ENCODE assay signal across 8 cellular contexts in the genomic region with DNA sequence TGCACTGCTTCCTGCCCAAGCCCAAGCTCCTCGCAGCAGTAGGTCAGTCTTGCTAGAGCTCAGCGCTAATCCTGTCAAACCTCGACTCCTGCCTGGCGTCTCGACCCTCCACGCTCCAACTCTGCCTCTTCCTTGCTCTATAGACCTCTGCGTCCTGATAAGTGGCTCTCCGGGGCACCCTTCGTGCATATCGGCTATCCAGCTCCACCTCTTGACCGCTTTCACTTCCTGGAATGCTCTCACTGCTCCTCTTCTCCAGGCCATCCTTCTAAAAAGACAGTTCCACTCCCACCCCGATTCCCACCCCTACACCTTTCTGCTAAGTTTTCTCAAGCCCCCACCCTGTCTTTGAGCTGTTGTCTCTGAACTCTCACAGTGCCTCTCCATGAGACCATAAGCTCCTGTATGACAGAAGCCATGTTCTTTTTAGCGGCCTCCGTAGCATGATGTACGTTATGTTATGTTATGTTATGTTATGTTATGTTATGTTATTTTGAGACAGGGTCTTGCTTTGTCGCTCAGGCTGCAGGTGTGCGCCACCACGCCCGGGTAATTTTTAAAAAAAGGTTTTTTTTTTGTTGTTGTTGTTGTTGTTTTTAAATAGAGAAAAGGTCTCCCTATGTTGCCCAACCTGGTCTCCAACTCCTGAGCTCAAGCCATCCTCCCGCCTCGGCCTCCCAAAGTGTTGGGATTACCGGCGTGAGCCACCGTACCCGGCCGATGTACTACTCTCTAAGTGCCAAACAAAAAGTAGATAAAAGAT. TPM values are rescaled to one million over a fixed set of nuclear protein-coding genes. Genes with fewer than 3 reads are reported as not detected.
DNase-seq lines count a peak whose midpoint lies in the region; ATAC-seq and TF ChIP-seq lines count a peak whose summit lies in the region.

No MANE protein-coding gene starts in this region.

- peak overlapping the region; percentile 93 for H3K4me3 Mint-ChIP-seq in activated CD4-positive, alpha-beta memory T cell treated with anti-CD3 and anti-CD28 coated beads, Interleukin-2, amount 10 ng/mL, durations not matched to agents 7 days and 5 days

- no peaks in the 10 kb centered on the region for H3K27me3 ChIP-seq in prostate gland (replicated peaks; ENCODE audit: insufficient read depth)

- ATAC-seq in HG02678 (IDR thresholded peaks at IDR 0.05; ENCODE audit: unreplicated experiment): no peak

- H3K36me3 Mint-ChIP-seq in activated CD4-positive, alpha-beta memory T cell treated with anti-CD3 and anti-CD28 coated beads, Interleukin-2, amount 10 ng/mL, durations not matched to agents 7 days and 5 days (ENCODE audit: low read depth): peaks cover 31% of the 10 kb centered on the region

- 23% methylated on average over 26 of the region's 26 CpGs for WGBS in prostate gland

- no peaks in the 10 kb centered on the region for H3K9me3 Mint-ChIP-seq in activated CD4-positive, alpha-beta memory T cell treated with anti-CD3 and anti-CD28 coated beads, Interleukin-2, amount 10 ng/mL, durations not matched to agents 7 days and 5 days

- H3K27ac ChIP-seq in prostate gland: peak overlapping the region; percentile 85 to 92

- TF ChIP-seq CTCF in prostate gland (IDR thresholded peaks at IDR 0.05): no peak

- POLR2A ChIA-PET in activated CD4-positive, alpha-beta memory T cell treated with anti-CD3 and anti-CD28 coated beads, Interleukin-2, amount 10 ng/mL, durations not matched to agents 7 days and 5 days (lab: Charles Lee): interaction anchor here (0.6 to 5.4 kb wide), 46 partner anchors 9 to 1105 kb away, joined by 3 to 60 read pairs (median 5); partner anchors contain the start of genes CERS5, DIP2B, LARP4 and LIMA1

- no peaks in the 10 kb centered on the region for H3K36me3 ChIP-seq in prostate gland

- H3K27ac Mint-ChIP-seq in activated CD4-positive, alpha-beta memory T cell treated with anti-CD3 and anti-CD28 coated beads, Interleukin-2, amount 10 ng/mL, durations not matched to agents 7 days and 5 days: peak overlapping the region; percentile 96

- CTCF ChIA-PET in activated CD4-positive, alpha-beta memory T cell treated with anti-CD3 and anti-CD28 coated beads, Interleukin-2, amount 10 ng/mL, durations not matched to agents 7 days and 5 days (lab: Charles Lee): interaction anchor here (0.6 to 9.8 kb wide), 41 partner anchors 8 to 496 kb away, joined by 3 to 181 read pairs (median 10); partner anchors contain the start of genes CERS5, GPD1, LARP4 and LIMA1

- H3K4me1 ChIP-seq in prostate gland (replicated peaks): no peaks in the 10 kb centered on the region

- TF ChIP-seq POLR2A in prostate gland (IDR thresholded peaks at IDR 0.05): no peak

- no peaks in the 10 kb centered on the region for H3K9me3 ChIP-seq in prostate gland

- peaks cover 46% of the 10 kb centered on the region for H3K4me1 Mint-ChIP-seq in activated CD4-positive, alpha-beta memory T cell treated with anti-CD3 and anti-CD28 coated beads, Interleukin-2, amount 10 ng/mL, durations not matched to agents 7 days and 5 days

- H3K27me3 Mint-ChIP-seq in activated CD4-positive, alpha-beta memory T cell treated with anti-CD3 and anti-CD28 coated beads, Interleukin-2, amount 10 ng/mL, durations not matched to agents 7 days and 5 days: no peaks in the 10 kb centered on the region

- peak overlapping the region; percentile 83 to 85 for H3K4me3 ChIP-seq in prostate gland

- DNase-seq in NCI-H2196 (lab: John Stamatoyannopoulos, UW; ENCODE audit: unreplicated experiment) (peak; percentile 56), NCI-H2196 treated with DMSO at 0.1 percent for 48 hours (lab: John Stamatoyannopoulos, UW; ENCODE audit: unreplicated experiment) (no peak), LoVo (ENCODE audit: low spot score) (peak; percentile 55), cardiac septum (ENCODE audit: low spot score) (peak; percentile 47), prostate gland (ENCODE audit: low spot score) (peak; percentile 22)
- no peak for DNase-seq in activated CD4-positive, alpha-beta memory T cell treated with anti-CD3 and anti-CD28 coated beads, Interleukin-2, amount 10 ng/mL, durations not matched to agents 7 days and 5 days
- no peak for DNase-seq in central memory CD4-positive, alpha-beta T cell

- intact Hi-C loops in cardiac septum (cut with DNase I): loop anchor here (10.0 kb wide), 1 partner anchor 52 kb away; the partner anchor contains the start of gene CERS5
- intact Hi-C loops in prostate gland (cut with DNase I): no loop called here

RNA-seq across cellular contexts. Expression of gene COX14, which starts 0.6 kb away (rescaled TPM):
- total RNA-seq in activated CD4-positive, alpha-beta memory T cell treated with anti-CD3 and anti-CD28 coated beads, Interleukin-2, amount 10 ng/mL, durations not matched to agents 7 days and 5 days: 10 to 100 TPM; 53.5 to 55.3 TPM
- total RNA-seq in cardiac septum (152 TPM), prostate gland (10 to 100 TPM; 59.9 to 84.6 TPM)

RNA-seq across cellular contexts. Expression of gene GPD1, which starts 8.8 kb away (rescaled TPM):
- under 1 TPM; 0.28 to 0.40 TPM for total RNA-seq in activated CD4-positive, alpha-beta memory T cell treated with anti-CD3 and anti-CD28 coated beads, Interleukin-2, amount 10 ng/mL, durations not matched to agents 7 days and 5 days
- total RNA-seq in cardiac septum (5.1 TPM), prostate gland (1 to 10 TPM in 1 of 2 donors, under 1 TPM in 1; 0.27 to 3.4 TPM)

RNA-seq across cellular contexts. Expression of gene SMARCD1, which starts 27.5 kb away (rescaled TPM):
- 10 to 100 TPM; 57.3 to 63.3 TPM for total RNA-seq in activated CD4-positive, alpha-beta memory T cell treated with anti-CD3 and anti-CD28 coated beads, Interleukin-2, amount 10 ng/mL, durations not matched to agents 7 days and 5 days
- total RNA-seq in cardiac septum: 20.5 TPM
- 10 to 100 TPM; 72.9 to 90.1 TPM for total RNA-seq in prostate gland

RNA-seq across cellular contexts. Expression of gene CERS5, which starts 54.5 kb away (rescaled TPM):
- total RNA-seq in activated CD4-positive, alpha-beta memory T cell treated with anti-CD3 and anti-CD28 coated beads, Interleukin-2, amount 10 ng/mL, durations not matched to agents 7 days and 5 days: 10 to 100 TPM; 48.4 to 56.3 TPM
- total RNA-seq in cardiac septum (18.9 TPM), prostate gland (10 to 100 TPM; 27.6 to 41.7 TPM)

RNA-seq across cellular contexts. Expression of gene ASIC1, which starts 55.2 kb away (rescaled TPM):
- total RNA-seq in activated CD4-positive, alpha-beta memory T cell treated with anti-CD3 and anti-CD28 coated beads, Interleukin-2, amount 10 ng/mL, durations not matched to agents 7 days and 5 days: under 1 TPM; 0.91 to 0.98 TPM
- 0.30 TPM for total RNA-seq in cardiac septum
- total RNA-seq in prostate gland: 1 to 10 TPM; 2.7 to 3.2 TPM

Comparison
In these comparisons a context has a peak if more than half of its experiments do, and no peak if none do; other contexts are left out.
1. DNase-seq: peak in NCI-H2196 (single experiment), LoVo (single experiment), cardiac septum (single experiment) and prostate gland (single experiment); none in NCI-H2196 treated with DMSO at 0.1 percent for 48 hours (single experiment), activated CD4-positive, alpha-beta memory T cell treated with anti-CD3 and anti-CD28 coated beads, Interleukin-2, amount 10 ng/mL, durations not matched to agents 7 days and 5 days (single experiment) and central memory CD4-positive, alpha-beta T cell (single experiment).